In genomic region chr19:35757749-35758608, GRCh38 we compare ENCODE assay signal across 8 cellular contexts. TPM values are rescaled to one million over a fixed set of nuclear protein-coding genes. Genes with fewer than 3 reads are reported as not detected.
A peak's percentile ranks its signal among the peaks of the same experiment; 100 is the strongest.
DNase-seq lines count a peak whose midpoint lies in the region; FAIRE-seq and TF ChIP-seq lines count a peak whose summit lies in the region.

PROSER3 (plus strand) TSS chr19:35758176; CDS start chr19:35758216, 40 bp downstream.

- H2BK120ac ChIP-seq in neuronal stem cell (ENCODE audit: low read depth, low read length), result peak within 1 kb of the TSS; percentile 72

- H3K9me3 Mint-ChIP-seq in activated naive CD4-positive, alpha-beta T cell treated with anti-CD3 and anti-CD28 coated beads for 36 hours, result no peaks in the 10 kb centered on the region

- peak within 1 kb of the TSS; percentile 87 for H2BK5ac ChIP-seq in neuronal stem cell (ENCODE audit: low read length)

- FAIRE-seq in frontal cortex (lab: Jason Lieb, UNC), result peak; percentile 98

- peak within 1 kb of the TSS; percentile 93 for H2AFZ ChIP-seq in neuronal stem cell (ENCODE audit: low read length)

- peak within 1 kb of the TSS; percentile 97 for H3K4me3 ChIP-seq in HFF-Myc (replicated peaks; ENCODE audit: low read depth, low read length)
- H3K4me3 ChIP-seq in neuronal stem cell (ENCODE audit: low read length in 2 of 2), result peak within 1 kb of the TSS; percentile 93 to 99

- H3K27ac ChIP-seq in neuronal stem cell (replicated peaks; ENCODE audit: low read length), result peak within 1 kb of the TSS; percentile 91
- H3K27ac ChIP-seq in substantia nigra (ENCODE audit: low read depth, low read length, poor library complexity, severe bottlenecking), result peak within 1 kb of the TSS; percentile 86

- WGBS in neuronal stem cell (ENCODE audit: extremely low coverage in 2 of 2, insufficient read length in 2 of 2, insufficient replicate concordance in 1 of 2), 2 donors, result no CpG with 5 or more reads among the region's 53 CpGs

- H3K14ac ChIP-seq in neuronal stem cell (ENCODE audit: low read length), result peak within 1 kb of the TSS; percentile 56

- intact Hi-C loops in activated naive CD4-positive, alpha-beta T cell treated with anti-CD3 and anti-CD28 coated beads for 36 hours (cut with micrococcal nuclease), result loop anchor here (1.0 to 2.0 kb wide), 7 partner anchors 10 to 297 kb away; partner anchors contain the start of genes ALKBH6, ARHGAP33, LIN37 and THAP8

- peak within 1 kb of the TSS; percentile 95 for H3K9ac ChIP-seq in neuronal stem cell (ENCODE audit: low read depth, low read length, poor library complexity)

- peak within 1 kb of the TSS; percentile 53 for H3K4ac ChIP-seq in neuronal stem cell (ENCODE audit: low read length)

- peaks cover 27% of the 10 kb centered on the region for H3K36me3 Mint-ChIP-seq in activated naive CD4-positive, alpha-beta T cell treated with anti-CD3 and anti-CD28 coated beads for 36 hours (ENCODE audit: low read depth)

- peak within 1 kb of the TSS; percentile 99 for H2AK5ac ChIP-seq in neuronal stem cell (ENCODE audit: low read depth, low read length)

- peaks cover 26 to 51% of the 10 kb centered on the region in 2 donors for H3K36me3 ChIP-seq in neuronal stem cell (replicated peaks in 1 of 2; ENCODE audit: control insufficient read depth in 2 of 2, insufficient read depth in 2 of 2, low read length in 2 of 2)

- peaks cover 17% of the 10 kb centered on the region for H3K79me1 ChIP-seq in neuronal stem cell (ENCODE audit: low read depth, low read length)

- CTCF ChIA-PET in activated naive CD4-positive, alpha-beta T cell treated with anti-CD3 and anti-CD28 coated beads for 36 hours (lab: Charles Lee), result interaction anchor here (1.1 to 1.3 kb wide), 2 partner anchors 10 to 16 kb away, joined by 4 read pairs; partner anchors contain the start of genes IGFLR1 and LIN37

- H3K27me3 ChIP-seq in neuronal stem cell (ENCODE audit: control insufficient read depth in 3 of 3, insufficient read depth in 3 of 3, low read depth in 1 of 3, low read length in 3 of 3), result peaks cover 0 to 13% (median 3%) of the 10 kb centered on the region in 3 experiments

- H3K4me1 Mint-ChIP-seq in activated naive CD4-positive, alpha-beta T cell treated with anti-CD3 and anti-CD28 coated beads for 36 hours (ENCODE audit: low read depth), result peaks cover 20% of the 10 kb centered on the region

- DNase-seq in GM03348 (ENCODE audit: low spot score) (peak; percentile 99), HFF-Myc (ENCODE audit: extremely low read depth, low read depth) (peak; percentile 100), NAMALWA (ENCODE audit: low spot score) (peak; percentile 100), SK-N-DZ (ENCODE audit: low spot score) (peak; percentile 99), frontal cortex (ENCODE audit: low spot score in 2 of 2) (peak; percentile 93 to 96), neuronal stem cell (ENCODE audit: low spot score) (peak; percentile 98), substantia nigra (lab: John Stamatoyannopoulos, UW) (peak; percentile 69 to 99 (median 97))
- peak; percentile 99 for DNase-seq in activated naive CD4-positive, alpha-beta T cell treated with anti-CD3 and anti-CD28 coated beads for 36 hours

- peak within 1 kb of the TSS; percentile 82 for H4K8ac ChIP-seq in neuronal stem cell (ENCODE audit: low read depth, low read length)

- H3K18ac ChIP-seq in neuronal stem cell (ENCODE audit: low read length), result peak within 1 kb of the TSS; percentile 98

- H3K4me3 Mint-ChIP-seq in activated naive CD4-positive, alpha-beta T cell treated with anti-CD3 and anti-CD28 coated beads for 36 hours, result peak within 1 kb of the TSS; percentile 90

- H2BK15ac ChIP-seq in neuronal stem cell (ENCODE audit: low read length), result peak within 1 kb of the TSS; percentile 97

- H3K27ac Mint-ChIP-seq in activated naive CD4-positive, alpha-beta T cell treated with anti-CD3 and anti-CD28 coated beads for 36 hours, result peak within 1 kb of the TSS; percentile 92

- H2BK12ac ChIP-seq in neuronal stem cell (ENCODE audit: low read length), result peak within 1 kb of the TSS; percentile 58

- peak within 1 kb of the TSS; percentile 83 for H3K4me2 ChIP-seq in neuronal stem cell (ENCODE audit: insufficient read depth, low read length, poor library complexity, severe bottlenecking)

- peak within 1 kb of the TSS; percentile 90 for H3K23ac ChIP-seq in neuronal stem cell (ENCODE audit: low read depth, low read length, poor library complexity)

- no peak within 1 kb of the TSS for H4K91ac ChIP-seq in neuronal stem cell (ENCODE audit: low read depth, low read length, poor library complexity)

- no peaks in the 10 kb centered on the region for H3K9me3 ChIP-seq in neuronal stem cell (replicated peaks in 1 of 2; ENCODE audit: control insufficient read depth in 2 of 2, insufficient read depth in 1 of 2, low read depth in 1 of 2, low read length in 2 of 2)

- peaks cover 12 to 24% of the 10 kb centered on the region in 2 donors for H3K4me1 ChIP-seq in neuronal stem cell (ENCODE audit: control insufficient read depth in 2 of 2, insufficient read depth in 1 of 2, low read depth in 1 of 2, low read length in 2 of 2)

- H3K27me3 Mint-ChIP-seq in activated naive CD4-positive, alpha-beta T cell treated with anti-CD3 and anti-CD28 coated beads for 36 hours (ENCODE audit: low read depth), result peaks cover 8% of the 10 kb centered on the region

- no peak for TF ChIP-seq CTCF in HFF-Myc (IDR thresholded peaks at IDR 0.05; ENCODE audit: low read depth, low read length, missing control alignments)

RNA-seq across cellular contexts. Expression of gene PROSER3, which starts in this region (rescaled TPM):
- polyA plus RNA-seq in SK-N-DZ (2014; cell fraction: cytosol; rRNA removed), result 1.2 and 3.7 TPM in 2 replicates
- 4.4 and 11.4 TPM in 2 replicates for polyA plus RNA-seq in SK-N-DZ (2014; cell fraction: nucleus; rRNA removed)
- 10 to 100 TPM; 45.3 to 47.4 TPM for total RNA-seq in activated naive CD4-positive, alpha-beta T cell treated with anti-CD3 and anti-CD28 coated beads for 36 hours
- total RNA-seq in frontal cortex, result 3.3 TPM
- 36.6 TPM for polyA plus RNA-seq in neuronal stem cell (2013, experiment 1 of 2)
- polyA plus RNA-seq in neuronal stem cell (2013, experiment 2 of 2), result 35.2 TPM

Comparison
In these comparisons a context has a peak if more than half of its experiments do, and no peak if none do; other contexts are left out.
1. Peak in every context shown above with its lines: DNase-seq, H3K4me3 ChIP-seq and H3K27ac ChIP-seq.
2. RNA of gene PROSER3 (total RNA-seq): 45.3 to 47.4 TPM in activated naive CD4-positive, alpha-beta T cell treated with anti-CD3 and anti-CD28 coated beads for 36 hours; 3.3 TPM in frontal cortex (single experiment); every median in the first group is over 10 times any median in the second.